1 cellular context compared by ENCODE assay signal in the genomic region with DNA sequence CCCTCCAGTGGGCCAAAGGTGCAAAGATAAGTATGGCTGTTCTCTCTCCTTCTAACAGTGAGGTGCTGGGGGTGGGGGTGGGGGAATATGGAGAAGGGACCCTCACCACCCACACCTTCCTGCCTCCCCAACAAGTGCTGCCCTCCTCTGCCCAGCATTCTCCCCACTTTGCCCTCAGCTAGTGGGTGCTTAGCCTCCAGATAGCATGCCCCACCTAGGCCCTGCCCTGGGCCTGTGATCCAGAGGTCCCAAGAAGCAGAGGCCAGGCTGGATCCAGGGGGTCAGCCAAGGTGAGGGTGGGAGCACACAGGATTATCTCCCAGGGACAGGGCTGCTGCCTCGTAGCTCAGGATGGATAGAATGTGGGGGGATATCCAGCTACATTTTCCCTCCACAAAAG.
TF ChIP-seq lines count a peak whose summit lies in the region.

No MANE protein-coding gene starts in this region.

TF ChIP-seq in HepG2, 621 proteins besides CTCF, POLR2A, EP300 and RAD21 (continued from another document):
- TF ChIP-seq, protein P1, sequence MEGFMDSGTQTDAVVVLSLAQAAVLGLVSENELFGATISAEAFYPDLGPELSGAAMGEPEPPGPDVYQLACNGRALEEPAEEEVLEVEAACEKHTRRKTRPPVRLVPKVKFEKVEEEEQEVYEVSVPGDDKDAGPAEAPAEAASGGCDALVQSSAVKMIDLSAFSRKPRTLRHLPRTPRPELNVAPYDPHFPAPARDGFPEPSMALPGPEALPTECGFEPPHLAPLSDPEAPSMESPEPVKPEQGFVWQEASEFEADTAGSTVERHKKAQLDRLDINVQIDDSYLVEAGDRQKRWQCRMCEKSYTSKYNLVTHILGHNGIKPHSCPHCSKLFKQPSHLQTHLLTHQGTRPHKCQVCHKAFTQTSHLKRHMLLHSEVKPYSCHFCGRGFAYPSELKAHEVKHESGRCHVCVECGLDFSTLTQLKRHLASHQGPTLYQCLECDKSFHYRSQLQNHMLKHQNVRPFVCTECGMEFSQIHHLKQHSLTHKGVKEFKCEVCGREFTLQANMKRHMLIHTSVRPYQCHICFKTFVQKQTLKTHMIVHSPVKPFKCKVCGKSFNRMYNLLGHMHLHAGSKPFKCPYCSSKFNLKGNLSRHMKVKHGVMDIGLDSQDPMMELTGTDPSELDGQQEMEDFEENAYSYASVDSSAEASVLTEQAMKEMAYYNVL (CRISPR knock-in tag; IDR thresholded peaks at IDR 0.05; ENCODE audit: borderline replicate concordance) = no peak
- no peak for TF ChIP-seq ZNF484 (CRISPR knock-in tag; IDR thresholded peaks at IDR 0.05; ENCODE audit: borderline replicate concordance, low read depth)
- TF ChIP-seq ZNF790 (CRISPR knock-in tag; IDR thresholded peaks at IDR 0.05; ENCODE audit: borderline replicate concordance) = no peak
- TF ChIP-seq ZNF672 (CRISPR knock-in tag; IDR thresholded peaks at IDR 0.05) = no peak
- no peak for TF ChIP-seq NONO (IDR thresholded peaks at IDR 0.05)
- 0 out of 2 replicates have a peak, but pooled peaks have one; percentile 44 for TF ChIP-seq NONO (CRISPR knock-in tag; conservative IDR thresholded peaks at IDR 0.05)
- TF ChIP-seq, protein P2, sequence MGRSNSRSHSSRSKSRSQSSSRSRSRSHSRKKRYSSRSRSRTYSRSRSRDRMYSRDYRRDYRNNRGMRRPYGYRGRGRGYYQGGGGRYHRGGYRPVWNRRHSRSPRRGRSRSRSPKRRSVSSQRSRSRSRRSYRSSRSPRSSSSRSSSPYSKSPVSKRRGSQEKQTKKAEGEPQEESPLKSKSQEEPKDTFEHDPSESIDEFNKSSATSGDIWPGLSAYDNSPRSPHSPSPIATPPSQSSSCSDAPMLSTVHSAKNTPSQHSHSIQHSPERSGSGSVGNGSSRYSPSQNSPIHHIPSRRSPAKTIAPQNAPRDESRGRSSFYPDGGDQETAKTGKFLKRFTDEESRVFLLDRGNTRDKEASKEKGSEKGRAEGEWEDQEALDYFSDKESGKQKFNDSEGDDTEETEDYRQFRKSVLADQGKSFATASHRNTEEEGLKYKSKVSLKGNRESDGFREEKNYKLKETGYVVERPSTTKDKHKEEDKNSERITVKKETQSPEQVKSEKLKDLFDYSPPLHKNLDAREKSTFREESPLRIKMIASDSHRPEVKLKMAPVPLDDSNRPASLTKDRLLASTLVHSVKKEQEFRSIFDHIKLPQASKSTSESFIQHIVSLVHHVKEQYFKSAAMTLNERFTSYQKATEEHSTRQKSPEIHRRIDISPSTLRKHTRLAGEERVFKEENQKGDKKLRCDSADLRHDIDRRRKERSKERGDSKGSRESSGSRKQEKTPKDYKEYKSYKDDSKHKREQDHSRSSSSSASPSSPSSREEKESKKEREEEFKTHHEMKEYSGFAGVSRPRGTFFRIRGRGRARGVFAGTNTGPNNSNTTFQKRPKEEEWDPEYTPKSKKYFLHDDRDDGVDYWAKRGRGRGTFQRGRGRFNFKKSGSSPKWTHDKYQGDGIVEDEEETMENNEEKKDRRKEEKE (IDR thresholded peaks at IDR 0.05) = no peak
- no peak for TF ChIP-seq ZNF329 (CRISPR knock-in tag; IDR thresholded peaks at IDR 0.05; ENCODE audit: low read depth)
- no peak for TF ChIP-seq PHF20 (CRISPR knock-in tag; IDR thresholded peaks at IDR 0.05)
